11 cellular contexts compared by ENCODE assay signal in the genomic region with DNA sequence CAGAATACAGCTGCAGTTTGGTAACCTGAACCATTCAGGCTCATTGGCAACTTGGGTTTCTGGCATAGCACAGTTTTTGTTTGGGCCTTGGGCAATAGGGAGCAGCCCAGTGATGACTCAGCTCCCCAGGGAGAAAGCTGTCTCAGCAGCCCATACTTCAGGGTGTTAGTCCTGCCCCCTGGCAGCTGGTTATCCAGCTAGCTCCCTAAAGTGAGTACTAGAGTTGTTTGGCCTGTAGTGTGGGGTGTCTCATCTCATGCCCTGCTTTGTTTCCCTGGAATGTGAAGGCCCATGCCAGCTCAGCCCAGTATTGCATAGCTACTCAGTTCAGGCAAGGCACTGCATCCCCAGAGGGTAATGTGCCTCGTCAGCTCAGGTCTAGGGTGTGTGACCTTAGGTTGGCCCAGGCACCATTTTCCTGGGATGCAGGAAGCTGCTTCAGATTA. TPM values are rescaled to one million over a fixed set of nuclear protein-coding genes. Genes with fewer than 3 reads are reported as not detected.
A peak's percentile ranks its signal among the peaks of the same experiment; 100 is the strongest.
DNase-seq lines count a peak whose midpoint lies in the region; ATAC-seq and TF ChIP-seq lines count a peak whose summit lies in the region.
"Had no signal": no experiment of that assay in that cellular context is flagged by ENCODE, and none has a peak within 500 bp of the region (broad histone marks: within the 10 kb centered on the region; RNA-seq: fewer than 3 reads in every experiment).

No MANE protein-coding gene starts in this region.

- H3K27me3 ChIP-seq in adipocyte (replicated peaks; ENCODE audit: control insufficient read depth, insufficient read depth, low read length) (no peaks in the 10 kb centered on the region), right cardiac atrium (ENCODE audit: control insufficient read depth, insufficient read depth) (no peaks in the 10 kb centered on the region), aorta (ENCODE audit: control insufficient read depth in 1 of 2, insufficient read depth in 2 of 2, low read length in 1 of 2) (no peaks in the 10 kb centered on the region)

- H3K27ac ChIP-seq in right cardiac atrium (ENCODE audit: low read length) = peak overlapping the region; percentile 21
- H3K27ac ChIP-seq in aorta (ENCODE audit: low read depth in 1 of 2, low read length in 2 of 2) = no peak overlapping the region
- H3K27ac ChIP-seq: KMS-11 had no signal

- H3K36me3 ChIP-seq in adipocyte (ENCODE audit: control insufficient read depth, insufficient read depth, low read length, severe bottlenecking) = peaks cover 35% of the 10 kb centered on the region
- H3K36me3 ChIP-seq in aorta (ENCODE audit: control insufficient read depth in 1 of 2, insufficient read depth in 2 of 2, low read length in 1 of 2) = peaks cover 0 to 6% of the 10 kb centered on the region in 2 donors

- ATAC-seq in Right ventricle myocardium superior (ENCODE audit: poor library complexity) (peak; percentile 43), right cardiac atrium (peak; percentile 84 to 85), aorta (ENCODE audit: low FRiP score) (peak; percentile 73), GM18909 (IDR thresholded peaks at IDR 0.05; ENCODE audit: poor library complexity, unreplicated experiment) (no peak)

- 67% methylated on average over 1 of the region's 1 CpG for WGBS in right cardiac atrium
- 44 to 63% methylated on average over 1 of the region's 1 CpG for WGBS in aorta, 2 donors

- H3K4me3 Mint-ChIP-seq in mesothelial cell of epicardium = no peak overlapping the region
- H3K4me3 Mint-ChIP-seq: CD4-positive, CD25-positive, alpha-beta regulatory T cell; nephron had no signal

- H3K27ac Mint-ChIP-seq in mesothelial cell of epicardium = no peak overlapping the region
- H3K27ac Mint-ChIP-seq: CD4-positive, CD25-positive, alpha-beta regulatory T cell; nephron had no signal

- H3K4me1 ChIP-seq in adipocyte (ENCODE audit: control insufficient read depth, insufficient read depth, low read length) (peaks cover 24% of the 10 kb centered on the region), right cardiac atrium (ENCODE audit: control insufficient read depth, insufficient read depth, low read length) (peaks cover 12% of the 10 kb centered on the region), aorta (ENCODE audit: control insufficient read depth in 1 of 2, insufficient read depth in 2 of 2, low read length in 2 of 2) (no peaks in the 10 kb centered on the region)

- H3K9ac ChIP-seq in adipocyte (ENCODE audit: low read length) = no peak overlapping the region
- H3K9ac ChIP-seq: KMS-11 had no signal

- H3K4me1 Mint-ChIP-seq in mesothelial cell of epicardium = peaks cover 2% of the 10 kb centered on the region
- H3K4me1 Mint-ChIP-seq: nephron had no signal

- H3K36me3 Mint-ChIP-seq in mesothelial cell of epicardium = peaks cover 33% of the 10 kb centered on the region

- TF ChIP-seq CTCF in mesothelial cell of epicardium (IDR thresholded peaks at IDR 0.05; ENCODE audit: unreplicated experiment) = no peak

- H3K27me3 Mint-ChIP-seq in mesothelial cell of epicardium (ENCODE audit: low read depth) = no peaks in the 10 kb centered on the region
- H3K27me3 Mint-ChIP-seq: CD4-positive, CD25-positive, alpha-beta regulatory T cell had no signal

- DNase-seq in Right ventricle myocardium superior (no peak), cardiac septum (ENCODE audit: low spot score) (no peak), adipocyte (ENCODE audit: low read depth) (peak; percentile 93), right cardiac atrium (peak in 2 of 3 donors; percentile 54 to 65), aorta (peak in 1 of 2 donors; percentile 79), NCI-H2029 treated with DMSO at 0.1 percent for 48 hours (lab: John Stamatoyannopoulos, UW) (no peak), mesothelial cell of epicardium (ENCODE audit: low spot score in 2 of 2, unreplicated experiment in 2 of 2) (no peak)
- DNase-seq: CD4-positive, CD25-positive, alpha-beta regulatory T cell had no signal

- peak overlapping the region; percentile 31 for H3K4me3 ChIP-seq in adipocyte (ENCODE audit: low read length)
- H3K4me3 ChIP-seq in right cardiac atrium (ENCODE audit: low read length) = no peak overlapping the region
- H3K4me3 ChIP-seq in aorta (ENCODE audit: low read length in 2 of 2) = no peak overlapping the region

- peaks cover 7% of the 10 kb centered on the region for H3K9me3 Mint-ChIP-seq in mesothelial cell of epicardium

- H3K9me3 ChIP-seq in adipocyte (ENCODE audit: control insufficient read depth, low read length) = no peaks in the 10 kb centered on the region
- H3K9me3 ChIP-seq in right cardiac atrium (ENCODE audit: control insufficient read depth, low read length) = no peaks in the 10 kb centered on the region
- peaks cover 5% of the 10 kb centered on the region for H3K9me3 ChIP-seq in aorta (ENCODE audit: control insufficient read depth, low read length)

- intact Hi-C loops in Right ventricle myocardium superior (cut with DNase I) (no loop called here), cardiac septum (cut with DNase I) (no loop called here), right cardiac atrium (cut with DNase I) (no loop called here), aorta (cut with DNase I) (no loop called here)

RNA-seq across cellular contexts. Expression of gene ZNF543, which starts 18.2 kb away (rescaled TPM):
- total RNA-seq in Right ventricle myocardium superior (5.6 TPM), cardiac septum (6.1 TPM), right cardiac atrium (1 to 10 TPM; 5.8 to 7.6 (median 6.6) TPM), aorta (1 to 10 TPM; 8.2 to 8.9 TPM), mesothelial cell of epicardium (11.7 to 12.1 TPM (median 12.0 TPM) in 3 replicates)
- polyA plus RNA-seq in right cardiac atrium (2.1 TPM), aorta (1 to 10 TPM in 1 of 2 donors, under 1 TPM in 1; 0.38 to 1.7 TPM)

RNA-seq across cellular contexts. Expression of gene ZNF460, which starts 21.8 kb away (rescaled TPM):
- total RNA-seq in Right ventricle myocardium superior = 23.0 TPM
- total RNA-seq in cardiac septum = 45.3 TPM
- total RNA-seq in right cardiac atrium = 10 to 100 TPM; 30.6 to 46.5 (median 36.1) TPM
- polyA plus RNA-seq in right cardiac atrium = 3.5 TPM
- total RNA-seq in aorta = 10 to 100 TPM; 65.8 to 75.3 TPM
- polyA plus RNA-seq in aorta = 1 to 10 TPM; 1.4 to 3.9 TPM
- total RNA-seq in mesothelial cell of epicardium = 72.7 to 80.0 TPM (median 76.2 TPM) in 3 replicates

RNA-seq across cellular contexts. Expression of gene ZNF304, which starts 49.0 kb away (rescaled TPM):
- total RNA-seq in Right ventricle myocardium superior (7.5 TPM), cardiac septum (10.0 TPM), right cardiac atrium (10 to 100 TPM in 3 of 4 donors, 1 to 10 TPM in 1; 8.5 to 12.6 (median 11.2) TPM), aorta (10 to 100 TPM in 1 of 2 donors, 1 to 10 TPM in 1; 9.7 to 11.0 TPM), mesothelial cell of epicardium (12.2 to 13.6 TPM (median 13.2 TPM) in 3 replicates)
- polyA plus RNA-seq in right cardiac atrium (3.9 TPM), aorta (1 to 10 TPM; 1.8 to 4.5 TPM)

Comparison
In these comparisons a context has a peak if more than half of its experiments do, and no peak if none do; other contexts are left out.
1. DNase-seq: peak in adipocyte (single experiment) and right cardiac atrium (2 of 3); none in Right ventricle myocardium superior (single experiment), cardiac septum (single experiment), NCI-H2029 treated with DMSO at 0.1 percent for 48 hours (single experiment) and mesothelial cell of epicardium (0 of 2).